10 cellular contexts compared by ENCODE assay signal in genomic region chr15:66254364-66255292, GRCh38. TPM values are rescaled to one million over a fixed set of nuclear protein-coding genes. Genes with fewer than 3 reads are reported as not detected.
DNase-seq lines count a peak whose midpoint lies in the region; ATAC-seq and TF ChIP-seq lines count a peak whose summit lies in the region.
"Had no signal": no experiment of that assay in that cellular context is flagged by ENCODE, and none has a peak within 500 bp of the region (broad histone marks: within the 10 kb centered on the region; RNA-seq: fewer than 3 reads in every experiment).

No MANE protein-coding gene starts in this region.

- H3K23ac ChIP-seq in H9 (ENCODE audit: insufficient read length, low read depth, low read length): no peak overlapping the region

- H2BK5ac ChIP-seq in H9 (ENCODE audit: insufficient read length, low read length): no peak overlapping the region

- no CpG with 5 or more reads among the region's 35 CpGs for WGBS in H9 (ENCODE audit: extremely low coverage, insufficient read length, low lambda C conversion rate)

- H3K27ac ChIP-seq in H9 (ENCODE audit: insufficient read length, low read depth, low read length) (no peak overlapping the region), duodenal mucosa (ENCODE audit: low read depth, low read length) (no peak overlapping the region)

- peaks cover 19% of the 10 kb centered on the region for H3K23me2 ChIP-seq in H9 (ENCODE audit: insufficient read length, low read depth, low read length, poor library complexity, severe bottlenecking)

- no peaks in the 10 kb centered on the region for H3K36me3 Mint-ChIP-seq in H9 (ENCODE audit: insufficient read depth in 1 of 3, low read depth in 3 of 3)
- H3K36me3 Mint-ChIP-seq in natural killer cell: no peaks in the 10 kb centered on the region

- H3K4me1 ChIP-seq in H9 (ENCODE audit: insufficient read depth, low read length) (no peaks in the 10 kb centered on the region), duodenal mucosa (ENCODE audit: control insufficient read depth in 1 of 2, insufficient read depth in 2 of 2, low read length in 2 of 2) (peaks cover 8 to 15% of the 10 kb centered on the region in 2 donors)

- peaks cover 2% of the 10 kb centered on the region for H4K20me1 ChIP-seq in H9 (ENCODE audit: control insufficient read depth, insufficient read depth, insufficient read length)

- no peak overlapping the region for H2BK15ac ChIP-seq in H9 (ENCODE audit: low read depth, low read length)

- peaks cover 25 to 35% of the 10 kb centered on the region in 2 experiments for H3K4me1 Mint-ChIP-seq in H9
- H3K4me1 Mint-ChIP-seq in natural killer cell: peaks cover 5 to 20% of the 10 kb centered on the region in 2 donors

- no peak overlapping the region for H3K14ac ChIP-seq in H9 (ENCODE audit: insufficient read depth, low read length)

- peaks cover 87% of the 10 kb centered on the region for H3K27me3 Mint-ChIP-seq in H9 (ENCODE audit: low read depth)
- H3K27me3 Mint-ChIP-seq in natural killer cell (ENCODE audit: low read depth in 2 of 2): peaks cover 58 to 67% of the 10 kb centered on the region in 2 donors

- H2BK12ac ChIP-seq in H9 (ENCODE audit: insufficient read length, low read depth, low read length): no peak overlapping the region

- H3K4me2 ChIP-seq in H9 (ENCODE audit: insufficient read depth, insufficient read length, low read length): peak overlapping the region; percentile 87

- H2AFZ ChIP-seq in H9 (ENCODE audit: low read length): no peak overlapping the region

- CTCF ChIA-PET in AG04449 (lab: Yijun Ruan, JAX): no interaction called here

- H4K8ac ChIP-seq in H9 (replicated peaks; ENCODE audit: insufficient read length, low read depth, low read length): no peak overlapping the region

- no peak overlapping the region for H2AK5ac ChIP-seq in H9 (ENCODE audit: insufficient read length, low read length)

- intact Hi-C loops in natural killer cell (cut with micrococcal nuclease) (no loop called here), left colon (cut with DNase I, micrococcal nuclease) (no loop called here)

- H3K4me3 Mint-ChIP-seq in H9: peak overlapping the region; percentile 75 to 95
- H3K4me3 Mint-ChIP-seq in natural killer cell: peak overlapping the region; percentile 65

- H3K4me3 ChIP-seq in AG04449 (ENCODE audit: low read depth, low read length): peak overlapping the region; percentile 52; the same call in 1 of the 2 replicates
- peak overlapping the region; percentile 51 to 55 for H3K4me3 ChIP-seq in duodenal mucosa (ENCODE audit: low read depth in 1 of 2, low read length in 2 of 2)

- H3K79me1 ChIP-seq in H9 (ENCODE audit: insufficient read depth, low read depth, low read length, poor library complexity, severe bottlenecking): no peaks in the 10 kb centered on the region

- no peak overlapping the region for H3T11ph ChIP-seq in H9 (ENCODE audit: low read length)

- no peak overlapping the region for H4K91ac ChIP-seq in H9 (ENCODE audit: insufficient read length, low read depth, low read length)

- POLR2A ChIA-PET in AG04449 (lab: Yijun Ruan, JAX): no interaction called here

- H2BK20ac ChIP-seq in H9 (ENCODE audit: low read depth, low read length, poor library complexity, severe bottlenecking): no peak overlapping the region

- no peak overlapping the region for H2BK120ac ChIP-seq in H9 (ENCODE audit: low read depth, low read length, poor library complexity, severe bottlenecking)

- DNase-seq in AG04449 (ENCODE audit: low read depth, low spot score) (no peak), H9 (peak; percentile 63), natural killer cell (no peak), left colon (no peak), SKM-1 treated with dmso at 0.1 percent for 144 hours (lab: John Stamatoyannopoulos, UW; ENCODE audit: unreplicated experiment) (no peak), SKM-1 (lab: John Stamatoyannopoulos, UW; ENCODE audit: unreplicated experiment) (no peak)
- DNase-seq: SIG-M5 had no signal

- no peaks in the 10 kb centered on the region for H3K79me2 ChIP-seq in H9 (ENCODE audit: insufficient read depth, low read length)

- TF ChIP-seq CTCF in AG04449 (IDR thresholded peaks at IDR 0.05; ENCODE audit: insufficient read depth, low read length, missing control alignments) (no peak), H9 (conservative IDR thresholded peaks at IDR 0.05) (no peak), natural killer cell (IDR thresholded peaks at IDR 0.05) (no peak)

- H3K9me3 ChIP-seq in H9 (ENCODE audit: control insufficient read depth, low read depth, low read length) (no peaks in the 10 kb centered on the region), duodenal mucosa (ENCODE audit: control insufficient read depth in 1 of 2, low read length in 2 of 2) (no peaks in the 10 kb centered on the region)

- H3K9ac ChIP-seq in H9 (ENCODE audit: extremely low read depth, insufficient read length, low read length) (no peak overlapping the region), duodenal mucosa (ENCODE audit: low read depth in 1 of 2, low read length in 2 of 2) (no peak overlapping the region)

- H3K9me3 Mint-ChIP-seq in H9: peaks cover 0 to 4% of the 10 kb centered on the region in 2 experiments; a peak in 1 of 5 replicates
- no peaks in the 10 kb centered on the region for H3K9me3 Mint-ChIP-seq in natural killer cell

- ATAC-seq in natural killer cell (no peak), left colon (no peak), HG03139 (IDR thresholded peaks at IDR 0.05; ENCODE audit: unreplicated experiment) (no peak)
- ATAC-seq: HepG2 had no signal

- H3K56ac ChIP-seq in H9 (ENCODE audit: insufficient read length, low read depth, low read length): no peak overlapping the region

- no peak overlapping the region for H3K4ac ChIP-seq in H9 (ENCODE audit: low read depth, low read length)

- no peak overlapping the region for H3K27ac Mint-ChIP-seq in H9
- H3K27ac Mint-ChIP-seq in natural killer cell: no peak overlapping the region

- no peak overlapping the region for H4K5ac ChIP-seq in H9 (ENCODE audit: insufficient read length, low read depth, low read length)

- no peaks in the 10 kb centered on the region for H3K36me3 ChIP-seq in duodenal mucosa (ENCODE audit: control insufficient read depth in 1 of 2, insufficient read depth in 2 of 2, low read length in 2 of 2)

- no peak overlapping the region for H3K18ac ChIP-seq in H9 (ENCODE audit: insufficient read length, low read depth, low read length)

- H3K27me3 ChIP-seq in H9 (ENCODE audit: insufficient read depth, low read length): peaks cover 41% of the 10 kb centered on the region
- peaks cover 57 to 64% of the 10 kb centered on the region in 2 donors for H3K27me3 ChIP-seq in duodenal mucosa (ENCODE audit: control insufficient read depth in 1 of 2, insufficient read depth in 2 of 2, low read length in 2 of 2)

RNA-seq across cellular contexts. Expression of gene MEGF11, which starts 1.1 kb away (rescaled TPM):
- total RNA-seq in H9 (2021) (1.2 and 1.6 TPM in 2 replicates), natural killer cell (not detected), left colon (not detected)
- total RNA-seq: HepG2 had no signal

RNA-seq across cellular contexts. Expression of gene DIS3L, which starts 38.7 kb away (rescaled TPM):
- 30.2 and 30.7 TPM in 2 replicates for total RNA-seq in H9 (2021)
- total RNA-seq in natural killer cell: 10 to 100 TPM; 21.9 to 30.6 (median 28.3) TPM
- total RNA-seq in left colon: 10 to 100 TPM; 20.1 to 24.4 TPM
